Comparison of ENCODE assay signal across 12 cellular contexts in genomic region chr1:157597959-157598667, GRCh38. TPM values are rescaled to one million over a fixed set of nuclear protein-coding genes. Genes with fewer than 3 reads are reported as not detected.
DNase-seq lines count a peak whose midpoint lies in the region; ATAC-seq and TF ChIP-seq lines count a peak whose summit lies in the region.
"Had no signal": no experiment of that assay in that cellular context is flagged by ENCODE, and none has a peak within 500 bp of the region (broad histone marks: within the 10 kb centered on the region; RNA-seq: fewer than 3 reads in every experiment).

Gene FCRL4 (minus strand): TSS chr1:157598085. CDS start chr1:157597944, 141 bp downstream.

- H3K4me1 ChIP-seq in mammary epithelial cell (ENCODE audit: insufficient read depth, low read length) (no peaks in the 10 kb centered on the region), KMS-11 (ENCODE audit: low read depth, poor library complexity, severe bottlenecking) (peaks cover 63% of the 10 kb centered on the region)

- POLR2A ChIA-PET in MCF 10A (lab: Yijun Ruan, JAX): no interaction called here

- no peaks in the 10 kb centered on the region for H3K9me3 Mint-ChIP-seq in MCF 10A (ENCODE audit: unreplicated experiment)

- no TSS peak for BruUV-seq in mammary epithelial cell (replicated peaks; lab: Mats Ljungman, UMichigan)
- BruUV-seq in MCF 10A (replicated peaks; lab: Mats Ljungman, UMichigan): no TSS peak

- dilution Hi-C loops in mammary epithelial cell (cut with HindIII; ENCODE audit: low sequenced_read_pairs): no loop called here

- H3K27me3 ChIP-seq in mammary epithelial cell (ENCODE audit: insufficient read depth, low read length): peaks cover 3% of the 10 kb centered on the region
- H3K27me3 ChIP-seq in KMS-11 (ENCODE audit: insufficient read depth, low read depth): peaks cover 9% of the 10 kb centered on the region; the same call in 1 of the 2 replicates
- H3K27me3 ChIP-seq: cardiac muscle cell had no signal

- in situ Hi-C loops in mammary epithelial cell (cut with MboI; ENCODE audit: low sequenced_read_pairs in 2 of 2): loop anchor here in 1 of 2 donors (25.0 kb wide), 2 partner anchors 89 to 339 kb away; no protein-coding TSS in a partner anchor

- H3K36me3 ChIP-seq in mammary epithelial cell (ENCODE audit: insufficient read depth, low read length): no peaks in the 10 kb centered on the region
- H3K36me3 ChIP-seq in KMS-11 (ENCODE audit: insufficient read depth): no peaks in the 10 kb centered on the region
- H3K36me3 ChIP-seq: cardiac muscle cell had no signal

- WGBS in mammary epithelial cell (ENCODE audit: low coverage, missing lambda C conversion rate): 34% methylated on average over 2 of the region's 2 CpGs

- peak; percentile 56 for ATAC-seq in HG02642 (IDR thresholded peaks at IDR 0.05; ENCODE audit: poor library complexity, unreplicated experiment)
- ATAC-seq: left ventricle myocardium superior had no signal

- no peak within 1 kb of the TSS for H3K27ac Mint-ChIP-seq in MCF 10A (ENCODE audit: low read depth, unreplicated experiment)

- H3K27ac ChIP-seq in mammary epithelial cell (ENCODE audit: insufficient read depth, low read depth, low read length): no peak within 1 kb of the TSS
- peak within 1 kb of the TSS; percentile 5; the same call in 1 of the 2 replicates for H3K27ac ChIP-seq in KMS-11
- H3K27ac ChIP-seq: cardiac muscle cell had no signal

- H3K4me3 ChIP-seq in mammary epithelial cell (replicated peaks in 1 of 3; ENCODE audit: insufficient read depth in 1 of 3, low read depth in 2 of 3, low read length in 3 of 3) (no peak within 1 kb of the TSS), KMS-11 (IDR thresholded peaks at IDR 0.05; ENCODE audit: insufficient read depth, low read depth, low read length) (peak within 1 kb of the TSS; percentile 15)
- H3K4me3 ChIP-seq: cardiac muscle cell had no signal

- H4K20me1 ChIP-seq in mammary epithelial cell (ENCODE audit: insufficient read depth, low read length): no peaks in the 10 kb centered on the region
- H4K20me1 ChIP-seq in KMS-11 (ENCODE audit: insufficient read depth): no peaks in the 10 kb centered on the region

- peaks cover 58% of the 10 kb centered on the region for H3K27me3 Mint-ChIP-seq in MCF 10A (ENCODE audit: insufficient read depth, unreplicated experiment)

- H3K79me2 ChIP-seq in mammary epithelial cell (ENCODE audit: insufficient read depth, low read length): no peaks in the 10 kb centered on the region
- no peaks in the 10 kb centered on the region for H3K79me2 ChIP-seq in KMS-11 (ENCODE audit: insufficient read depth, low read depth)

- intact Hi-C loops in mammary epithelial cell (cut with micrococcal nuclease) (no loop called here), MCF 10A (cut with micrococcal nuclease) (no loop called here)

- H3K9me3 ChIP-seq in mammary epithelial cell (replicated peaks; ENCODE audit: insufficient read depth, low read length): no peaks in the 10 kb centered on the region
- H3K9me3 ChIP-seq: SK-N-SH had no signal

- H3K4me2 ChIP-seq in mammary epithelial cell (ENCODE audit: insufficient read depth, low read depth, low read length): no peak within 1 kb of the TSS
- H3K4me2 ChIP-seq in KMS-11: peak within 1 kb of the TSS; percentile 62
- H3K4me2 ChIP-seq: SK-N-SH had no signal

- DNase-seq in mammary epithelial cell: peak; percentile 16
- no peak for DNase-seq in MCF 10A (ENCODE audit: unreplicated experiment)
- DNase-seq in NCI-H187 (lab: John Stamatoyannopoulos, UW): no peak
- DNase-seq in HK-2 (ENCODE audit: unreplicated experiment): no peak
- no peak for DNase-seq in SKM-1 treated with dmso at 0.1 percent for 144 hours (lab: John Stamatoyannopoulos, UW; ENCODE audit: unreplicated experiment)
- DNase-seq in NCI-H82 (lab: John Stamatoyannopoulos, UW): no peak
- DNase-seq: left ventricle myocardium superior, NCI-H2171, SK-N-SH had no signal

- CTCF ChIA-PET in mammary epithelial cell (lab: Charles Lee; ENCODE audit: low non-redundant PET): no interaction called here
- CTCF ChIA-PET in MCF 10A (lab: Yijun Ruan, JAX): interaction anchor here (3.1 kb wide), 1 partner anchor 18 kb away, joined by 15 read pairs; no protein-coding TSS in a partner anchor

- H3K4me1 Mint-ChIP-seq in MCF 10A (ENCODE audit: insufficient read depth, unreplicated experiment): no peaks in the 10 kb centered on the region

- H3K9ac ChIP-seq in mammary epithelial cell (ENCODE audit: insufficient read depth, low read length) (no peak within 1 kb of the TSS), KMS-11 (no peak within 1 kb of the TSS)
- H3K9ac ChIP-seq: SK-N-SH had no signal

- no peak within 1 kb of the TSS for H2AFZ ChIP-seq in mammary epithelial cell (ENCODE audit: low read depth, low read length)
- no peak within 1 kb of the TSS for H2AFZ ChIP-seq in KMS-11 (ENCODE audit: low read depth)

- H3K36me3 Mint-ChIP-seq in MCF 10A (ENCODE audit: insufficient read depth, unreplicated experiment): no peaks in the 10 kb centered on the region

- TF ChIP-seq CTCF in mammary epithelial cell (conservative IDR thresholded peaks at IDR 0.05 in 1 of 2, IDR thresholded peaks at IDR 0.05 in 1 of 2; ENCODE audit: extremely low read depth in 1 of 2, insufficient read depth in 1 of 2, low read depth in 1 of 2, low read length in 2 of 2): no peak
- TF ChIP-seq CTCF in MCF 10A (IDR thresholded peaks at IDR 0.05; ENCODE audit: unreplicated experiment): no peak
- TF ChIP-seq CTCF in KMS-11 (conservative IDR thresholded peaks at IDR 0.05; ENCODE audit: low read depth, low read length): no peak

- H3K4me3 Mint-ChIP-seq in MCF 10A (ENCODE audit: unreplicated experiment): no peak within 1 kb of the TSS

RNA-seq across cellular contexts. Expression of gene FCRL4, which starts in this region (rescaled TPM):
- not detected for total RNA-seq in mammary epithelial cell
- not detected for polyA plus RNA-seq in mammary epithelial cell
- not detected for polyA minus RNA-seq in mammary epithelial cell
- not detected in 2 replicates for total RNA-seq in MCF 10A (2022)
- total RNA-seq: cardiac muscle cell, left ventricle myocardium superior had no signal
- polyA plus RNA-seq: cardiac muscle cell, SK-N-SH had no signal

Comparison
In these comparisons a context has a peak if more than half of its experiments do, and no peak if none do; other contexts are left out.
1. Peak in DNase-seq in mammary epithelial cell; RNA of the gene not detected or under 1 TPM.